ENCODE assay signal across 8 cellular contexts in the genomic region with DNA sequence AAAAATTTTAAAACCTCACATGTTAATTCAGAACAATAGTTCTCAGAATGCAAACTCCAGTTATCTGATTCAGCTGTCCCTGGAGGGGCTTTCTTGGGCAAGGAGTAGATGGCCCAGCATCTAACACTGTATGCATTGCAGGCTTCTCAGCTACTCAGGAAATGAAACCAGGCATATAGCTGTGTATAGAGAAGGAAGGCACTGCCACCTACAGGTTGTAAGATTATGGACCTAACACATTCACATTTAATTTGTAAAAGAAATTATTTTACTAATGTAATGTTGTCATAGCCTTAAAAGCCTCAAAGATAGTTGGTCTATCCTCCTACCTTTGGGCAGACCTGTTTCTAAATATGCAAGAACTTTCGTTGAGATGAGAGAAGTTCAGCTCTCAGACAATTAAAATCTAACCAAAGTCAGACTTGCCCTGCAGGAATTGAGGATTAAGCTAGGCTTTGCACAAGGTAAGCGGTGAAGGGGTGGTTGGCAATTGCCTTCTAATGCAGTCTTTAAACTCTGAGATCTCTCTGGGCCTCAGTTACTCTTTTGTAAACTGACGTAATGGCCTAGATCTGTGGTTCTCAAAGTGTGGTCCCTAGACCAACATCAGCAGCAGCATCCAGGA.
DNase-seq lines count a peak whose midpoint lies in the region; ATAC-seq and TF ChIP-seq lines count a peak whose summit lies in the region.

No MANE protein-coding gene starts in this region.

- no peaks in the 10 kb centered on the region for H3K27me3 ChIP-seq in ascending aorta
- no peaks in the 10 kb centered on the region for H3K27me3 ChIP-seq in hepatocyte

- no peaks in the 10 kb centered on the region for H3K9me2 ChIP-seq in hepatocyte (replicated peaks; ENCODE audit: insufficient read depth)

- peak; percentile 85 for ATAC-seq in GM19468 (IDR thresholded peaks at IDR 0.05; ENCODE audit: extremely low read depth, unreplicated experiment)
- peak; percentile 85 for ATAC-seq in HG03439 (IDR thresholded peaks at IDR 0.05; ENCODE audit: unreplicated experiment)

- no peak overlapping the region for H2AFZ ChIP-seq in hepatocyte

- no peaks in the 10 kb centered on the region for H3K9me3 ChIP-seq in ascending aorta
- no peaks in the 10 kb centered on the region for H3K9me3 ChIP-seq in hepatocyte (ENCODE audit: low read depth)

- no peak overlapping the region for H3K4me3 ChIP-seq in ascending aorta
- no peak overlapping the region for H3K4me3 ChIP-seq in hepatocyte

- TF ChIP-seq CTCF in ascending aorta (IDR thresholded peaks at IDR 0.05) (peak; percentile 52 to 71 (median 56)), hepatocyte (IDR thresholded peaks at IDR 0.05; ENCODE audit: poor library complexity) (peak; percentile 81)

- no peak overlapping the region for H3K4me2 ChIP-seq in hepatocyte

- peak; percentile 72 for DNase-seq in ELR (ENCODE audit: low read depth)
- DNase-seq in NCI-H510A treated with DMSO at 0.1 percent for 48 hours (lab: John Stamatoyannopoulos, UW): peak; percentile 65
- DNase-seq in ascending aorta (ENCODE audit: low spot score in 2 of 2): no peak
- DNase-seq in hepatocyte (ENCODE audit: low spot score): peak; percentile 79
- DNase-seq in smooth muscle cell of the brain vasculature (ENCODE audit: low read depth, low spot score): peak; percentile 32
- no peak for DNase-seq in stimulated activated CD4-positive, alpha-beta T cell treated with anti-CD3 and anti-CD28 coated beads, Interleukin-4, amount 100 ng/mL, for 4 hours

- H3K27ac ChIP-seq in ascending aorta (no peak overlapping the region), hepatocyte (no peak overlapping the region)

- intact Hi-C loops in ascending aorta (cut with DNase I): loop anchor here (2.0 to 5.0 kb wide), 5 partner anchors 264 to 793 kb away; a partner anchor contains a TSS

- H3K4me1 ChIP-seq in ascending aorta: no peaks in the 10 kb centered on the region
- H3K4me1 ChIP-seq in hepatocyte (ENCODE audit: insufficient read depth): no peaks in the 10 kb centered on the region

- H3K36me3 ChIP-seq in ascending aorta: no peaks in the 10 kb centered on the region
- H3K36me3 ChIP-seq in hepatocyte (replicated peaks; ENCODE audit: insufficient read depth, low read depth): no peaks in the 10 kb centered on the region

- 58% methylated on average over 3 of the region's 3 CpGs for WGBS in hepatocyte (ENCODE audit: low lambda C conversion rate, missing lambda C conversion rate)

- no peaks in the 10 kb centered on the region for H3K79me2 ChIP-seq in hepatocyte

- H4K20me1 ChIP-seq in hepatocyte (ENCODE audit: insufficient read depth, poor library complexity, severe bottlenecking): no peaks in the 10 kb centered on the region

Comparison
In these comparisons a context has a peak if more than half of its experiments do, and no peak if none do; other contexts are left out.
1. DNase-seq: peak in ELR (single experiment), NCI-H510A treated with DMSO at 0.1 percent for 48 hours (single experiment), hepatocyte (single experiment) and smooth muscle cell of the brain vasculature (single experiment); none in ascending aorta (0 of 2) and stimulated activated CD4-positive, alpha-beta T cell treated with anti-CD3 and anti-CD28 coated beads, Interleukin-4, amount 100 ng/mL, for 4 hours (0 of 2).